1 cellular context compared by ENCODE assay signal in the genomic region with DNA sequence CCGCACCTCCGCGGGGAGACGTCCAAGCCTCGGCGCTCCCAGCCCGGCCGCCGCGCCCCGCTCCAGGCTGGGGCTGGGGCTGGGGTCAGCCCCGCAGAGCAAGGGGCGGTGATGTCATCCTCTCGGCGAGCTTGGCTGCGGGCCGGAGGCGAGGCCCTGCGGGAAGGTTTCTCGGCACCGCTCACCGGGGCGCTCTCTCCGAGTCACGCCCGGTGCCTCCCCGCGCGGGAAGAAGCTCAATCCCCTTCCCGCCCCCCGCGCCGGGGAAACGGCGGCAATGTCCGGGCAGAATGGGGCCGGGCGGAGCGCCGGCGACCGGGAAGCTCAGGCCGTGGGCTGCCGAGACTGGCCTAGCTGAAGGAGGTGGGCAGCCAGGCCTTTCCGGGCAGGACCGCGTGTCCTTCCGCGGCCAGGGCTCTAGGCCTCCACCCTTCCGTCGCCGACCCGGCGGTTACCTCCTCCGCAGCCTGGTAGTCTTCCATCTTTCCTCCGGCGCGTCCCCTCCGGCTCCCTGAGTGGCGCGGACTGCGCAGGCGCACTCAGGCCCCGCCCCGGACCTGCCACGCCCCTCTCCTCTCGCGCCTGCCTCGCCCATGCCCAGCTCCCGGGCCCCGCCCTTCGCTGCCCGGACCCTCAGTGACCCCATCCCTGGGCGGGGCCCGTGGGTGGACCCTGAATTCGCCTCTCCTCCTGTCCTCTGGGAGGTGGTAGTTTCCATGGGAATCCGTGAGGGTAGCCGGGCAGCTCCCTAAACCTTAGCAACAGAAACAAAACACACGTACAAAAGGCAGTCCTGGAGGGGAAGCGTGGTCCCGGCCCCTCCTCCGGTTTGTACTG.
TF ChIP-seq lines count a peak whose summit lies in the region.

DYNLT1 (minus strand) TSS at position 517 of the 837 bp plus-strand sequence; CDS start at position 482, 35 bp downstream.

TF ChIP-seq in K562, 482 proteins besides CTCF, POLR2A, EP300 and RAD21 (continued from another document and continues in another):
- TF ChIP-seq, protein P1, sequence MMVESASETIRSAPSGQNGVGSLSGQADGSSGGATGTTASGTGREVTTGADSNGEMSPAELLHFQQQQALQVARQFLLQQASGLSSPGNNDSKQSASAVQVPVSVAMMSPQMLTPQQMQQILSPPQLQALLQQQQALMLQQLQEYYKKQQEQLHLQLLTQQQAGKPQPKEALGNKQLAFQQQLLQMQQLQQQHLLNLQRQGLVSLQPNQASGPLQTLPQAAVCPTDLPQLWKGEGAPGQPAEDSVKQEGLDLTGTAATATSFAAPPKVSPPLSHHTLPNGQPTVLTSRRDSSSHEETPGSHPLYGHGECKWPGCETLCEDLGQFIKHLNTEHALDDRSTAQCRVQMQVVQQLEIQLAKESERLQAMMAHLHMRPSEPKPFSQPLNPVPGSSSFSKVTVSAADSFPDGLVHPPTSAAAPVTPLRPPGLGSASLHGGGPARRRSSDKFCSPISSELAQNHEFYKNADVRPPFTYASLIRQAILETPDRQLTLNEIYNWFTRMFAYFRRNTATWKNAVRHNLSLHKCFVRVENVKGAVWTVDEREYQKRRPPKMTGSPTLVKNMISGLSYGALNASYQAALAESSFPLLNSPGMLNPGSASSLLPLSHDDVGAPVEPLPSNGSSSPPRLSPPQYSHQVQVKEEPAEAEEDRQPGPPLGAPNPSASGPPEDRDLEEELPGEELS (CRISPR knock-in tag; IDR thresholded peaks at IDR 0.05; ENCODE audit: borderline replicate concordance) = peak; percentile 64; the same call in 1 of the 2 replicates
- TF ChIP-seq, protein P2, sequence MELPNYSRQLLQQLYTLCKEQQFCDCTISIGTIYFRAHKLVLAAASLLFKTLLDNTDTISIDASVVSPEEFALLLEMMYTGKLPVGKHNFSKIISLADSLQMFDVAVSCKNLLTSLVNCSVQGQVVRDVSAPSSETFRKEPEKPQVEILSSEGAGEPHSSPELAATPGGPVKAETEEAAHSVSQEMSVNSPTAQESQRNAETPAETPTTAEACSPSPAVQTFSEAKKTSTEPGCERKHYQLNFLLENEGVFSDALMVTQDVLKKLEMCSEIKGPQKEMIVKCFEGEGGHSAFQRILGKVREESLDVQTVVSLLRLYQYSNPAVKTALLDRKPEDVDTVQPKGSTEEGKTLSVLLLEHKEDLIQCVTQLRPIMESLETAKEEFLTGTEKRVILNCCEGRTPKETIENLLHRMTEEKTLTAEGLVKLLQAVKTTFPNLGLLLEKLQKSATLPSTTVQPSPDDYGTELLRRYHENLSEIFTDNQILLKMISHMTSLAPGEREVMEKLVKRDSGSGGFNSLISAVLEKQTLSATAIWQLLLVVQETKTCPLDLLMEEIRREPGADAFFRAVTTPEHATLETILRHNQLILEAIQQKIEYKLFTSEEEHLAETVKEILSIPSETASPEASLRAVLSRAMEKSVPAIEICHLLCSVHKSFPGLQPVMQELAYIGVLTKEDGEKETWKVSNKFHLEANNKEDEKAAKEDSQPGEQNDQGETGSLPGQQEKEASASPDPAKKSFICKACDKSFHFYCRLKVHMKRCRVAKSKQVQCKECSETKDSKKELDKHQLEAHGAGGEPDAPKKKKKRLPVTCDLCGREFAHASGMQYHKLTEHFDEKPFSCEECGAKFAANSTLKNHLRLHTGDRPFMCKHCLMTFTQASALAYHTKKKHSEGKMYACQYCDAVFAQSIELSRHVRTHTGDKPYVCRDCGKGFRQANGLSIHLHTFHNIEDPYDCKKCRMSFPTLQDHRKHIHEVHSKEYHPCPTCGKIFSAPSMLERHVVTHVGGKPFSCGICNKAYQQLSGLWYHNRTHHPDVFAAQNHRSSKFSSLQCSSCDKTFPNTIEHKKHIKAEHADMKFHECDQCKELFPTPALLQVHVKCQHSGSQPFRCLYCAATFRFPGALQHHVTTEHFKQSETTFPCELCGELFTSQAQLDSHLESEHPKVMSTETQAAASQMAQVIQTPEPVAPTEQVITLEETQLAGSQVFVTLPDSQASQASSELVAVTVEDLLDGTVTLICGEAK (IDR thresholded peaks at IDR 0.05) = peak; percentile 54; the same call in 1 of the 2 replicates
- TF ChIP-seq, protein P2 (CRISPR knock-in tag; IDR thresholded peaks at IDR 0.05) = no peak
- TF ChIP-seq ESRRA (IDR thresholded peaks at IDR 0.05; ENCODE audit: borderline replicate concordance, low read depth) = peak; percentile 40; the same call in 1 of the 2 replicates
- TF ChIP-seq BMI1 (IDR thresholded peaks at IDR 0.05; ENCODE audit: low read length) = no peak
- peak; percentile 73 for TF ChIP-seq TBP (optimal IDR thresholded peaks at IDR 0.05; ENCODE audit: low read depth, low read length)
- TF ChIP-seq MIER1 (IDR thresholded peaks at IDR 0.05; ENCODE audit: low read depth) = no peak
- peak; percentile 62; the same call in 1 of the 2 replicates for TF ChIP-seq JUND (IDR thresholded peaks at IDR 0.05; ENCODE audit: borderline replicate concordance, low read depth, low read length)
- peak; percentile 75; the same call in 2 of the 3 replicates for TF ChIP-seq JUND (tag; IDR thresholded peaks at IDR 0.05; ENCODE audit: borderline replicate concordance, low read depth, low read length)
- no peak for TF ChIP-seq ZNF717 (CRISPR knock-in tag; IDR thresholded peaks at IDR 0.05)
- TF ChIP-seq TAF7 (tag; IDR thresholded peaks at IDR 0.05) = peak; percentile 53; the same call in 1 of the 2 replicates
- TF ChIP-seq PHB (CRISPR knock-in tag; IDR thresholded peaks at IDR 0.05) = peak; percentile 76; the same call in 1 of the 2 replicates
- TF ChIP-seq MXI1 (IDR thresholded peaks at IDR 0.05; ENCODE audit: low read depth, low read length) = peak; percentile 68
- TF ChIP-seq, protein P3, sequence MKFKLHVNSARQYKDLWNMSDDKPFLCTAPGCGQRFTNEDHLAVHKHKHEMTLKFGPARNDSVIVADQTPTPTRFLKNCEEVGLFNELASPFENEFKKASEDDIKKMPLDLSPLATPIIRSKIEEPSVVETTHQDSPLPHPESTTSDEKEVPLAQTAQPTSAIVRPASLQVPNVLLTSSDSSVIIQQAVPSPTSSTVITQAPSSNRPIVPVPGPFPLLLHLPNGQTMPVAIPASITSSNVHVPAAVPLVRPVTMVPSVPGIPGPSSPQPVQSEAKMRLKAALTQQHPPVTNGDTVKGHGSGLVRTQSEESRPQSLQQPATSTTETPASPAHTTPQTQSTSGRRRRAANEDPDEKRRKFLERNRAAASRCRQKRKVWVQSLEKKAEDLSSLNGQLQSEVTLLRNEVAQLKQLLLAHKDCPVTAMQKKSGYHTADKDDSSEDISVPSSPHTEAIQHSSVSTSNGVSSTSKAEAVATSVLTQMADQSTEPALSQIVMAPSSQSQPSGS (CRISPR knock-in tag; IDR thresholded peaks at IDR 0.05) = peak; percentile 82; the same call in 1 of the 2 replicates
- peak; percentile 88 to 92 for TF ChIP-seq MAZ (CRISPR knock-in tag; conservative IDR thresholded peaks at IDR 0.05 in 1 of 2, IDR thresholded peaks at IDR 0.05 in 1 of 2)
- TF ChIP-seq SMAD3 (CRISPR knock-in tag; conservative IDR thresholded peaks at IDR 0.05) = no peak
- no peak; the same call in 1 of the 2 replicates for TF ChIP-seq STAT5A (IDR thresholded peaks at IDR 0.05; ENCODE audit: borderline replicate concordance, low read length)
- peak; percentile 24; the same call in 1 of the 2 replicates for TF ChIP-seq ZNF232 (CRISPR knock-in tag; IDR thresholded peaks at IDR 0.05)
- no peak for TF ChIP-seq ZNF311 (CRISPR knock-in tag; IDR thresholded peaks at IDR 0.05)
- TF ChIP-seq, protein P4, sequence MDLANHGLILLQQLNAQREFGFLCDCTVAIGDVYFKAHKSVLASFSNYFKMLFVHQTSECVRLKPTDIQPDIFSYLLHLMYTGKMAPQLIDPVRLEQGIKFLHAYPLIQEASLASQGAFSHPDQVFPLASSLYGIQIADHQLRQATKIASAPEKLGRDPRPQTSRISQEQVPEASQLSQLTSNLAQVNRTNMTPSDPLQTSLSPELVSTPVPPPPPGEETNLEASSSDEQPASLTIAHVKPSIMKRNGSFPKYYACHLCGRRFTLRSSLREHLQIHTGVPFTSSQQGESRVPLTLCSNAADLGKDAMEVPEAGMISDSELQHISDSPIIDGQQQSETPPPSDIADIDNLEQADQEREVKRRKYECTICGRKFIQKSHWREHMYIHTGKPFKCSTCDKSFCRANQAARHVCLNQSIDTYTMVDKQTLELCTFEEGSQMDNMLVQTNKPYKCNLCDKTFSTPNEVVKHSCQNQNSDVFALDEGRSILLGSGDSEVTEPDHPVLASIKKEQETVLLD (IDR thresholded peaks at IDR 0.05) = peak; percentile 73
- TF ChIP-seq TOE1 (IDR thresholded peaks at IDR 0.05; ENCODE audit: borderline replicate concordance) = no peak
- no peak for TF ChIP-seq TOE1 (CRISPR knock-in tag; IDR thresholded peaks at IDR 0.05; ENCODE audit: borderline replicate concordance, low read depth)
- TF ChIP-seq ZNF766 (CRISPR knock-in tag; conservative IDR thresholded peaks at IDR 0.05) = peak; percentile 80; the same call in 1 of the 2 replicates
- TF ChIP-seq EGR1 (conservative IDR thresholded peaks at IDR 0.05) = peak; percentile 74
- TF ChIP-seq, protein P5, sequence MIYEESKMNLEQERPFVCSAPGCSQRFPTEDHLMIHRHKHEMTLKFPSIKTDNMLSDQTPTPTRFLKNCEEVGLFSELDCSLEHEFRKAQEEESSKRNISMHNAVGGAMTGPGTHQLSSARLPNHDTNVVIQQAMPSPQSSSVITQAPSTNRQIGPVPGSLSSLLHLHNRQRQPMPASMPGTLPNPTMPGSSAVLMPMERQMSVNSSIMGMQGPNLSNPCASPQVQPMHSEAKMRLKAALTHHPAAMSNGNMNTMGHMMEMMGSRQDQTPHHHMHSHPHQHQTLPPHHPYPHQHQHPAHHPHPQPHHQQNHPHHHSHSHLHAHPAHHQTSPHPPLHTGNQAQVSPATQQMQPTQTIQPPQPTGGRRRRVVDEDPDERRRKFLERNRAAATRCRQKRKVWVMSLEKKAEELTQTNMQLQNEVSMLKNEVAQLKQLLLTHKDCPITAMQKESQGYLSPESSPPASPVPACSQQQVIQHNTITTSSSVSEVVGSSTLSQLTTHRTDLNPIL (CRISPR knock-in tag; IDR thresholded peaks at IDR 0.05) = no peak
- peak; percentile 78 for TF ChIP-seq SMAD4 (CRISPR knock-in tag; conservative IDR thresholded peaks at IDR 0.05)
- TF ChIP-seq ZNF551 (CRISPR knock-in tag; IDR thresholded peaks at IDR 0.05) = no peak
- no peak for TF ChIP-seq HDAC8 (tag; IDR thresholded peaks at IDR 0.05)
- TF ChIP-seq, protein P6, sequence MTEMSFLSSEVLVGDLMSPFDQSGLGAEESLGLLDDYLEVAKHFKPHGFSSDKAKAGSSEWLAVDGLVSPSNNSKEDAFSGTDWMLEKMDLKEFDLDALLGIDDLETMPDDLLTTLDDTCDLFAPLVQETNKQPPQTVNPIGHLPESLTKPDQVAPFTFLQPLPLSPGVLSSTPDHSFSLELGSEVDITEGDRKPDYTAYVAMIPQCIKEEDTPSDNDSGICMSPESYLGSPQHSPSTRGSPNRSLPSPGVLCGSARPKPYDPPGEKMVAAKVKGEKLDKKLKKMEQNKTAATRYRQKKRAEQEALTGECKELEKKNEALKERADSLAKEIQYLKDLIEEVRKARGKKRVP (CRISPR knock-in tag; IDR thresholded peaks at IDR 0.05) = 0 out of 2 replicates have a peak, but pooled peaks have one; percentile 4
- peak; percentile 82; the same call in 1 of the 2 replicates for TF ChIP-seq ZBTB1 (CRISPR knock-in tag; IDR thresholded peaks at IDR 0.05; ENCODE audit: borderline replicate concordance, low read depth)
- TF ChIP-seq ILK (tag; IDR thresholded peaks at IDR 0.05; ENCODE audit: borderline replicate concordance, low read depth) = no peak
- peak; percentile 56; the same call in 1 of the 2 replicates for TF ChIP-seq ZNF143 (CRISPR knock-in tag; IDR thresholded peaks at IDR 0.05)
- TF ChIP-seq ZNF274 (IDR thresholded peaks at IDR 0.05; ENCODE audit: borderline replicate concordance, low read depth, low read length) = 0 out of 2 replicates have a peak, but pooled peaks have one; percentile 15
- no peak for TF ChIP-seq ZNF384 (IDR thresholded peaks at IDR 0.05; ENCODE audit: low read depth, low read length)
- TF ChIP-seq, protein P7, sequence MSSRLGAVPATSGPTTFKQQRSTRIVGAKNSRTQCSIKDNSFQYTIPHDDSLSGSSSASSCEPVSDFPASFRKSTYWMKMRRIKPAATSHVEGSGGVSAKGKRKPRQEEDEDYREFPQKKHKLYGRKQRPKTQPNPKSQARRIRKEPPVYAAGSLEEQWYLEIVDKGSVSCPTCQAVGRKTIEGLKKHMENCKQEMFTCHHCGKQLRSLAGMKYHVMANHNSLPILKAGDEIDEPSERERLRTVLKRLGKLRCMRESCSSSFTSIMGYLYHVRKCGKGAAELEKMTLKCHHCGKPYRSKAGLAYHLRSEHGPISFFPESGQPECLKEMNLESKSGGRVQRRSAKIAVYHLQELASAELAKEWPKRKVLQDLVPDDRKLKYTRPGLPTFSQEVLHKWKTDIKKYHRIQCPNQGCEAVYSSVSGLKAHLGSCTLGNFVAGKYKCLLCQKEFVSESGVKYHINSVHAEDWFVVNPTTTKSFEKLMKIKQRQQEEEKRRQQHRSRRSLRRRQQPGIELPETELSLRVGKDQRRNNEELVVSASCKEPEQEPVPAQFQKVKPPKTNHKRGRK (tag; IDR thresholded peaks at IDR 0.05) = no peak
- no peak for TF ChIP-seq C11orf30 (IDR thresholded peaks at IDR 0.05; ENCODE audit: low read depth)
